17 cellular contexts compared by ENCODE assay signal in genomic region chr11:61754534-61755482, GRCh38. TPM values are rescaled to one million over a fixed set of nuclear protein-coding genes. Genes with fewer than 3 reads are reported as not detected.
A peak's percentile ranks its signal among the peaks of the same experiment; 100 is the strongest.
DNase-seq lines count a peak whose midpoint lies in the region; ATAC-seq, FAIRE-seq and TF ChIP-seq lines count a peak whose summit lies in the region.
"Had no signal": no experiment of that assay in that cellular context is flagged by ENCODE, and none has a peak within 500 bp of the region (broad histone marks: within the 10 kb centered on the region; RNA-seq: fewer than 3 reads in every experiment).

No MANE protein-coding gene starts in this region.

- TF ChIP-seq POLR2A in spleen (IDR thresholded peaks at IDR 0.05), result no peak

- DNase-seq in NCI-H226, result peak; percentile 97
- peak in 1 of 61 donors; percentile 34 for DNase-seq in caudate nucleus (lab: John Stamatoyannopoulos, UW)
- DNase-seq in small intestine, result peak; percentile 69
- DNase-seq in urothelium cell line (ENCODE audit: low spot score), result no peak
- DNase-seq in spleen, result no peak
- DNase-seq in osteoblast (ENCODE audit: insufficient read length, low spot score, missing footprints), result no peak
- DNase-seq: activated CD4-positive, CD25-positive, alpha-beta regulatory T cell treated with anti-CD3 and anti-CD28 coated beads, Interleukin-2, amount 50 U/mL, for 72 hours; activated naive CD4-positive, alpha-beta T cell treated with anti-CD3 and anti-CD28 coated beads, Interleukin-2, amount 50 U/mL, for 16 hours; cerebellar nuclear complex; KBM-7; NCI-H146; NCI-H510A treated with DMSO at 0.1 percent for 48 hours; T-helper 1 cell had no signal

- ATAC-seq in GM18909 (IDR thresholded peaks at IDR 0.05; ENCODE audit: poor library complexity, unreplicated experiment), result no peak

- H3K27me3 ChIP-seq in liver (ENCODE audit: control insufficient read depth in 4 of 4, insufficient read depth in 4 of 4, low read length in 3 of 4) (no peaks in the 10 kb centered on the region), small intestine (ENCODE audit: control insufficient read depth in 2 of 2, insufficient read depth in 2 of 2, low read length in 2 of 2) (no peaks in the 10 kb centered on the region), spleen (replicated peaks in 1 of 7) (peaks cover 0 to 39% (median 14%) of the 10 kb centered on the region in 7 donors), osteoblast (ENCODE audit: insufficient read depth, low read length) (peaks cover 10% of the 10 kb centered on the region)

- intact Hi-C loops in spleen (cut with DNase I; ENCODE audit: low total_unique reads), result no loop called here

- H3K36me3 ChIP-seq in liver (ENCODE audit: control insufficient read depth in 4 of 4, insufficient read depth in 3 of 4, low read depth in 1 of 4, low read length in 3 of 4) (no peaks in the 10 kb centered on the region), small intestine (ENCODE audit: control insufficient read depth in 2 of 2, insufficient read depth in 2 of 2, low read length in 2 of 2) (no peaks in the 10 kb centered on the region), spleen (no peaks in the 10 kb centered on the region), osteoblast (ENCODE audit: insufficient read depth, low read length) (no peaks in the 10 kb centered on the region)

- H3K9me3 ChIP-seq in liver (ENCODE audit: control insufficient read depth in 4 of 4, low read length in 3 of 4) (no peaks in the 10 kb centered on the region), small intestine (ENCODE audit: control insufficient read depth, low read depth) (no peaks in the 10 kb centered on the region), spleen (no peaks in the 10 kb centered on the region), osteoblast (ENCODE audit: low read depth, low read length) (no peaks in the 10 kb centered on the region)

- H4K20me1 ChIP-seq in osteoblast (ENCODE audit: insufficient read depth, low read length), result no peaks in the 10 kb centered on the region

- no peak overlapping the region for H3K4me3 ChIP-seq in liver (ENCODE audit: low read depth in 1 of 3, low read length in 3 of 3)
- peak overlapping the region in 1 of 2 donors; percentile 87 for H3K4me3 ChIP-seq in small intestine (ENCODE audit: low read depth in 1 of 2, low read length in 2 of 2)
- no peak overlapping the region for H3K4me3 ChIP-seq in spleen
- H3K4me3 ChIP-seq in osteoblast (ENCODE audit: insufficient read depth, low read length), result no peak overlapping the region

- TF ChIP-seq CTCF in liver (IDR thresholded peaks at IDR 0.05; ENCODE audit: low read depth, low read length, missing input control), result no peak
- TF ChIP-seq CTCF in spleen (IDR thresholded peaks at IDR 0.05 in 8 of 11, conservative IDR thresholded peaks at IDR 0.05 in 3 of 11), result no peak
- TF ChIP-seq CTCF in osteoblast (IDR thresholded peaks at IDR 0.05; ENCODE audit: extremely low read depth, low read depth, low read length), result no peak

- no peaks in the 10 kb centered on the region for H3K79me2 ChIP-seq in osteoblast (ENCODE audit: insufficient read depth, low read length)

- H3K27ac ChIP-seq in caudate nucleus (ENCODE audit: low read depth, low read length), result peak overlapping the region; percentile 94
- H3K27ac ChIP-seq in liver (ENCODE audit: low read depth in 1 of 2, low read length in 2 of 2), result peak overlapping the region; percentile 87 to 97
- H3K27ac ChIP-seq in small intestine (ENCODE audit: low read depth in 1 of 2, low read length in 1 of 2), result peak overlapping the region; percentile 95
- no peak overlapping the region for H3K27ac ChIP-seq in spleen
- no peak overlapping the region for H3K27ac ChIP-seq in osteoblast (ENCODE audit: low read depth, low read length)

- no peak for TF ChIP-seq RAD21 in liver (IDR thresholded peaks at IDR 0.05)

- no peak overlapping the region for H3K9ac ChIP-seq in liver (ENCODE audit: low read depth in 1 of 2, low read length in 2 of 2)

- no peak overlapping the region for H3K4me2 ChIP-seq in osteoblast (ENCODE audit: insufficient read depth, low read length)

- H2AFZ ChIP-seq in osteoblast (ENCODE audit: low read length), result no peak overlapping the region

- H3K4me1 ChIP-seq in liver (ENCODE audit: control insufficient read depth in 4 of 4, insufficient read depth in 4 of 4, low read length in 3 of 4) (peaks cover 9 to 40% (median 23%) of the 10 kb centered on the region in 4 donors), small intestine (ENCODE audit: control insufficient read depth in 2 of 2, insufficient read depth in 1 of 2, low read depth in 1 of 2, low read length in 1 of 2) (peaks cover 3 to 6% of the 10 kb centered on the region in 2 donors), spleen (peaks cover 0 to 22% (median 14%) of the 10 kb centered on the region in 6 donors), osteoblast (ENCODE audit: insufficient read depth, low read length) (peaks cover 14% of the 10 kb centered on the region)

- FAIRE-seq in small intestine (lab: Jason Lieb, UNC) (no peak), urothelium cell line (lab: Jason Lieb, UNC) (no peak)
- FAIRE-seq: G401.6, RCC 7860 had no signal

- WGBS in liver, result 89% methylated on average over 31 of the region's 31 CpGs
- WGBS in small intestine, 3 donors, result 40 to 72% (median 57%) methylated on average over 31 of the region's 31 CpGs
- WGBS in spleen, 5 donors, result 83 to 93% (median 88%) methylated on average over 14 to 31 of the region's 31 CpGs

TF ChIP-seq in liver, 16 proteins besides CTCF, POLR2A, EP300 and RAD21 (continues in another document):
- no peak for TF ChIP-seq SP1 (IDR thresholded peaks at IDR 0.05)
- TF ChIP-seq NR2F2 (IDR thresholded peaks at IDR 0.05), result no peak
- no peak for TF ChIP-seq ZBTB33 (IDR thresholded peaks at IDR 0.05)
- no peak for TF ChIP-seq FOXA2 (IDR thresholded peaks at IDR 0.05)
- TF ChIP-seq REST (IDR thresholded peaks at IDR 0.05), result no peak
- TF ChIP-seq FOXA1 (IDR thresholded peaks at IDR 0.05), result no peak
- no peak for TF ChIP-seq EGR1 (IDR thresholded peaks at IDR 0.05; ENCODE audit: low read depth in 2 of 2)
- no peak for TF ChIP-seq TAF1 (conservative IDR thresholded peaks at IDR 0.05)
- no peak for TF ChIP-seq ATF3 (IDR thresholded peaks at IDR 0.05)
- no peak for TF ChIP-seq HNF4A (conservative IDR thresholded peaks at IDR 0.05)
- no peak for TF ChIP-seq YY1 (IDR thresholded peaks at IDR 0.05)

RNA-seq across cellular contexts. Expression of gene MYRF, which starts 2.4 kb away (rescaled TPM):
- total RNA-seq in liver (1 to 10 TPM; 3.5 to 6.5 TPM), spleen (1 to 10 TPM in 1 of 7 donors, under 1 TPM in 6; 0.32 to 1.5 (median 0.79) TPM), osteoblast (0.29 and 0.36 TPM in 2 replicates)
- polyA plus RNA-seq in liver (1 to 10 TPM; 4.4 to 4.5 TPM), small intestine (10 to 100 TPM; 19.9 to 23.0 (median 21.7) TPM), spleen (under 1 TPM; 0.15 to 0.50 (median 0.45) TPM)

RNA-seq across cellular contexts. Expression of gene TMEM258, which starts 37.6 kb away (rescaled TPM):
- total RNA-seq in liver (10 to 100 TPM; 31.0 to 77.8 TPM), spleen (10 to 100 TPM; 52.4 to 85.2 (median 62.0) TPM), osteoblast (63.3 and 81.9 TPM in 2 replicates)
- polyA plus RNA-seq in liver (100 to 1,000 TPM; 120 to 136 TPM), small intestine (100 to 1,000 TPM; 116 to 211 (median 174) TPM), spleen (100 to 1,000 TPM; 122 to 185 (median 125) TPM)

RNA-seq across cellular contexts. Expression of gene FEN1, which starts 37.9 kb away (rescaled TPM):
- total RNA-seq in liver, result 10 to 100 TPM in 1 of 2 donors, 1 to 10 TPM in 1; 9.0 to 46.5 TPM
- 10 to 100 TPM in 1 of 2 donors, 1 to 10 TPM in 1; 4.5 to 10.0 TPM for polyA plus RNA-seq in liver
- polyA plus RNA-seq in small intestine, result 10 to 100 TPM in 1 of 3 donors, 1 to 10 TPM in 2; 5.8 to 32.1 (median 7.8) TPM
- 10 to 100 TPM in 5 of 7 donors, 1 to 10 TPM in 2; 8.9 to 17.2 (median 14.8) TPM for total RNA-seq in spleen
- 10 to 100 TPM in 2 of 3 donors, 1 to 10 TPM in 1; 7.3 to 16.7 (median 15.9) TPM for polyA plus RNA-seq in spleen
- total RNA-seq in osteoblast, result 7.7 and 9.0 TPM in 2 replicates

Comparison
In these comparisons a context has a peak if more than half of its experiments do, and no peak if none do; other contexts are left out.
1. DNase-seq: peak in NCI-H226 (single experiment) and small intestine (single experiment); none in urothelium cell line (single experiment), spleen (single experiment) and osteoblast (single experiment).
2. H3K27ac ChIP-seq: peak in caudate nucleus (single experiment), liver (2 of 2) and small intestine (2 of 2); none in spleen (0 of 8) and osteoblast (single experiment).